ENCODE assay signal across 2 cellular contexts in genomic region chr19:8224394-8225145, GRCh38.
TF ChIP-seq lines count a peak whose summit lies in the region.

No MANE protein-coding gene starts in this region.

TF ChIP-seq in H1, 55 proteins besides CTCF, POLR2A, EP300 and RAD21:
- TF ChIP-seq TCF12 (IDR thresholded peaks at IDR 0.05; ENCODE audit: low read depth, low read length) (no peak), CHD7 (IDR thresholded peaks at IDR 0.05; ENCODE audit: insufficient replicate concordance, low read length) (no peak), CEBPB (IDR thresholded peaks at IDR 0.05; ENCODE audit: low read depth, low read length) (no peak), YY1 (IDR thresholded peaks at IDR 0.05; ENCODE audit: low read depth, low read length) (no peak), MAX (IDR thresholded peaks at IDR 0.05) (no peak), JUND (IDR thresholded peaks at IDR 0.05; ENCODE audit: low read length) (no peak), CHD1 (IDR thresholded peaks at IDR 0.05; ENCODE audit: low read depth, low read length) (no peak), SUZ12 (IDR thresholded peaks at IDR 0.05; ENCODE audit: low read length) (no peak), CREB1 (IDR thresholded peaks at IDR 0.05) (no peak), ZNF274 (IDR thresholded peaks at IDR 0.05; ENCODE audit: borderline replicate concordance, extremely low read depth, low read length) (no peak), CBX5 (IDR thresholded peaks at IDR 0.05; ENCODE audit: low read depth, low read length) (no peak), KDM4A (IDR thresholded peaks at IDR 0.05; ENCODE audit: low read depth, low read length, severe bottlenecking) (no peak), TBP (IDR thresholded peaks at IDR 0.05; ENCODE audit: low read depth, low read length) (no peak), SIRT6 (IDR thresholded peaks at IDR 0.05; ENCODE audit: low read length) (no peak), HDAC2 (IDR thresholded peaks at IDR 0.05; ENCODE audit: borderline replicate concordance in 1 of 2, low read depth in 2 of 2, low read length in 2 of 2) (no peak), USF2 (IDR thresholded peaks at IDR 0.05; ENCODE audit: low read length) (no peak), NRF1 (IDR thresholded peaks at IDR 0.05; ENCODE audit: low read depth, low read length) (no peak), JUN (IDR thresholded peaks at IDR 0.05; ENCODE audit: low read depth, low read length) (no peak), EGR1 (IDR thresholded peaks at IDR 0.05; ENCODE audit: borderline replicate concordance, low read depth, low read length) (no peak)

TF ChIP-seq in HepG2, 621 proteins besides CTCF, POLR2A, EP300 and RAD21:
- TF ChIP-seq FUBP1 (CRISPR knock-in tag; IDR thresholded peaks at IDR 0.05; ENCODE audit: borderline replicate concordance) (no peak), HINFP (CRISPR knock-in tag; IDR thresholded peaks at IDR 0.05; ENCODE audit: low read depth) (no peak), THAP7 (CRISPR knock-in tag; IDR thresholded peaks at IDR 0.05) (no peak), ZNF263 (CRISPR knock-in tag; IDR thresholded peaks at IDR 0.05) (peak; percentile 92), GPBP1L1 (CRISPR knock-in tag; IDR thresholded peaks at IDR 0.05) (no peak), KDM5A (IDR thresholded peaks at IDR 0.05; ENCODE audit: borderline replicate concordance, low read length) (no peak), ETV6 (CRISPR knock-in tag; conservative IDR thresholded peaks at IDR 0.05) (no peak)
